ENCODE assay signal across 16 cellular contexts in genomic region chr3:189638276-189639031, GRCh38. TPM values are rescaled to one million over a fixed set of nuclear protein-coding genes. Genes with fewer than 3 reads are reported as not detected.
"Had no signal": no experiment of that assay in that cellular context is flagged by ENCODE, and none has a peak within 500 bp of the region (broad histone marks: within the 10 kb centered on the region; RNA-seq: fewer than 3 reads in every experiment).

No MANE protein-coding gene starts in this region.

- H3K79me2 ChIP-seq: parathyroid adenoma had no signal

- H3K27me3 ChIP-seq: brain microvascular endothelial cell, stomach, thyroid gland, uterus had no signal

- H3K36me3 Mint-ChIP-seq: activated naive CD8-positive, alpha-beta T cell treated with anti-CD3 and anti-CD28 coated beads for 36 hours had no signal

- H3K9ac ChIP-seq: parathyroid adenoma had no signal

- H3K27ac Mint-ChIP-seq: activated naive CD8-positive, alpha-beta T cell treated with anti-CD3 and anti-CD28 coated beads for 36 hours; activated T-cell treated with anti-CD3 and anti-CD28 coated beads, Interleukin-2, amount 50 U/mL, for 24 hours; dendritic cell treated with granulocyte-macrophage colony-stimulating factor and Interleukin-4, amounts not matched to agents 40 ng/mL and 50 ng/mL, for 4 days had no signal

- H3K4me3 ChIP-seq: lung, skin epidermis, stomach, thyroid gland, uterus had no signal

- H3K36me3 ChIP-seq: brain microvascular endothelial cell, stomach, thyroid gland, uterus had no signal

- H2AFZ ChIP-seq: parathyroid adenoma had no signal

- H3K4me3 Mint-ChIP-seq: activated naive CD8-positive, alpha-beta T cell treated with anti-CD3 and anti-CD28 coated beads for 36 hours; activated T-cell treated with anti-CD3 and anti-CD28 coated beads, Interleukin-2, amount 50 U/mL, for 24 hours; dendritic cell treated with granulocyte-macrophage colony-stimulating factor and Interleukin-4, amounts not matched to agents 40 ng/mL and 50 ng/mL, for 4 days had no signal

- H3K9me3 ChIP-seq: stomach, thyroid gland, uterus had no signal

- H3K4me1 ChIP-seq: parathyroid adenoma, stomach, thyroid gland, uterus had no signal

- DNase-seq: activated CD4-positive, CD25-positive, alpha-beta regulatory T cell; activated gamma-delta T cell treated with Interleukin-2 at 50 U/mL for 16 hours; activated naive CD8-positive, alpha-beta T cell treated with anti-CD3 and anti-CD28 coated beads for 36 hours; activated T-cell treated with anti-CD3 and anti-CD28 coated beads, Interleukin-2, amount 50 U/mL, for 24 hours; brain microvascular endothelial cell; cerebellar nuclear complex; left colon; midbrain; stimulated activated CD4-positive, alpha-beta T cell treated with anti-CD3 and anti-CD28 coated beads, Interleukin-4, amount 100 ng/mL, for 4 hours; stomach; thyroid gland; uterus had no signal

- H3K27me3 Mint-ChIP-seq: activated naive CD8-positive, alpha-beta T cell treated with anti-CD3 and anti-CD28 coated beads for 36 hours; activated T-cell treated with anti-CD3 and anti-CD28 coated beads, Interleukin-2, amount 50 U/mL, for 24 hours had no signal

- H3K27ac ChIP-seq: brain microvascular endothelial cell, parathyroid adenoma, skin epidermis, stomach, thyroid gland, uterus had no signal

- H3K9me3 Mint-ChIP-seq: activated naive CD8-positive, alpha-beta T cell treated with anti-CD3 and anti-CD28 coated beads for 36 hours; activated T-cell treated with anti-CD3 and anti-CD28 coated beads, Interleukin-2, amount 50 U/mL, for 24 hours; dendritic cell treated with granulocyte-macrophage colony-stimulating factor and Interleukin-4, amounts not matched to agents 40 ng/mL and 50 ng/mL, for 4 days had no signal

- ATAC-seq: left colon had no signal

- H3K4me1 Mint-ChIP-seq: activated naive CD8-positive, alpha-beta T cell treated with anti-CD3 and anti-CD28 coated beads for 36 hours had no signal

RNA-seq across cellular contexts. Expression of gene TP63, which starts 7.3 kb away (rescaled TPM):
- total RNA-seq: activated naive CD8-positive, alpha-beta T cell treated with anti-CD3 and anti-CD28 coated beads for 36 hours had no signal
